In genomic region chr17:77110006-77110374, GRCh38 we compare ENCODE assay signal across 8 cellular contexts. TPM values are rescaled to one million over a fixed set of nuclear protein-coding genes. Genes with fewer than 3 reads are reported as not detected.
DNase-seq lines count a peak whose midpoint lies in the region; ATAC-seq and TF ChIP-seq lines count a peak whose summit lies in the region.

No MANE protein-coding gene starts in this region.

- ATAC-seq in GM21447 (IDR thresholded peaks at IDR 0.05; ENCODE audit: unreplicated experiment) (no peak), HG03175 (IDR thresholded peaks at IDR 0.05; ENCODE audit: unreplicated experiment) (no peak)

- no peaks in the 10 kb centered on the region for H3K9me3 ChIP-seq in SJSA1 (replicated peaks)

- peaks cover 29% of the 10 kb centered on the region for H3K4me1 ChIP-seq in SJSA1 (replicated peaks)

- H3K36me3 ChIP-seq in SJSA1 = no peaks in the 10 kb centered on the region

- peak overlapping the region; percentile 61 for H3K27ac ChIP-seq in SJSA1

- no peak for TF ChIP-seq CTCF in fibroblast of villous mesenchyme (IDR thresholded peaks at IDR 0.05; ENCODE audit: insufficient read depth, low read depth, low read length)

- DNase-seq in GM03348 (ENCODE audit: low spot score) (peak; percentile 40), SJSA1 (ENCODE audit: low read depth in 1 of 2, low spot score in 2 of 2) (peak; percentile 58 to 81), fibroblast of villous mesenchyme (ENCODE audit: low read depth) (peak; percentile 46), pulmonary artery endothelial cell (ENCODE audit: low read depth, low spot score) (peak; percentile 99), GM19240 (ENCODE audit: insufficient read length, low spot score) (no peak), NCI-H1417 (lab: John Stamatoyannopoulos, UW) (no peak)

- H3K4me3 ChIP-seq in SJSA1 (no peak overlapping the region), fibroblast of villous mesenchyme (ENCODE audit: low read depth, low read length) (no peak overlapping the region)

- H3K27me3 ChIP-seq in SJSA1 (replicated peaks) = no peaks in the 10 kb centered on the region

RNA-seq across cellular contexts. Expression of gene SEC14L1, which starts 30.8 kb away (rescaled TPM):
- total RNA-seq in SJSA1 (2014; rRNA removed; shearing (Covaris generic)) = 31.5 and 76.0 TPM in 2 replicates
- 51.2 and 101 TPM in 2 replicates for total RNA-seq in fibroblast of villous mesenchyme
- 400 and 409 TPM in 2 replicates for total RNA-seq in pulmonary artery endothelial cell

Comparison
In these comparisons a context has a peak if more than half of its experiments do, and no peak if none do; other contexts are left out.
1. DNase-seq: peak in GM03348 (single experiment), SJSA1 (2 of 2), fibroblast of villous mesenchyme (single experiment) and pulmonary artery endothelial cell (single experiment); none in GM19240 (single experiment) and NCI-H1417 (0 of 3).